Comparison of ENCODE assay signal across 1 cellular context in the genomic region with DNA sequence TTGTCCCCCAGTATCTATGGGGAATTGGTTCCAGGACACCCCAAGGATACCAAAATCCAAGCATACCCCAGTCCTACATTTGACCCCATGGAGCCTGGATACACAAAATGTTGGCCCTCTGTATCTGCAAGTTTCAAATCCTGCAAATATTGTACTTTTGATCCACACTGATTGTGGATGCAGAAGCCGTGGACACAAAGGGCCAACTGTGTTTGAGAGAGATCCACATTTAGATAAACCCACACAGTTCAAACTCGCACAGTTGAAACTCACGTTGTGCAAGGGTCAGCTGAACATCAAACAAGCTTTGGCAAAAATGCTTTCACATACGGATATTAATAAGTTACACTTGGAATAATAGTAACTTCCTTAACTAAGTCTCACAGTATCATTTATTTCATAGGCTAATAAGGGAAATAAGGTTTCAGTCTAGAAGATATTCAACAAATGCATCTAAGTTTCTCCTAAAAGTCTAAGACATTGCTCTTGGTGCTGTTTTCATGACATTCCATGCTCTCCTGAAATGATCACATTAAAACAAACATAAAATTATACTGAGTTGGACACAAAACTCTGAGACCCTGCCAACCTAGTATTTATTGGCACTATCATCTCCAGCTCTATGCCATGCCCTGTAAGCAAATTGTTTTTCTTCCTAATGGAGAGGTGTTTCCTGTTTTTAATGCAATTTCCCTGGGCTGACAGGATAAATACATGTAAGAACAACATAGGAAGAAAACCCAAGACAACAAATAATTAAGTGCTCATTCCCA.
A peak's percentile ranks its signal among the peaks of the same experiment; 100 is the strongest.
TF ChIP-seq lines count a peak whose summit lies in the region.

No MANE protein-coding gene starts in this region.

TF ChIP-seq in HepG2, 621 proteins besides CTCF, POLR2A, EP300 and RAD21 (continued from another document and continues in another):
- TF ChIP-seq, protein P1, sequence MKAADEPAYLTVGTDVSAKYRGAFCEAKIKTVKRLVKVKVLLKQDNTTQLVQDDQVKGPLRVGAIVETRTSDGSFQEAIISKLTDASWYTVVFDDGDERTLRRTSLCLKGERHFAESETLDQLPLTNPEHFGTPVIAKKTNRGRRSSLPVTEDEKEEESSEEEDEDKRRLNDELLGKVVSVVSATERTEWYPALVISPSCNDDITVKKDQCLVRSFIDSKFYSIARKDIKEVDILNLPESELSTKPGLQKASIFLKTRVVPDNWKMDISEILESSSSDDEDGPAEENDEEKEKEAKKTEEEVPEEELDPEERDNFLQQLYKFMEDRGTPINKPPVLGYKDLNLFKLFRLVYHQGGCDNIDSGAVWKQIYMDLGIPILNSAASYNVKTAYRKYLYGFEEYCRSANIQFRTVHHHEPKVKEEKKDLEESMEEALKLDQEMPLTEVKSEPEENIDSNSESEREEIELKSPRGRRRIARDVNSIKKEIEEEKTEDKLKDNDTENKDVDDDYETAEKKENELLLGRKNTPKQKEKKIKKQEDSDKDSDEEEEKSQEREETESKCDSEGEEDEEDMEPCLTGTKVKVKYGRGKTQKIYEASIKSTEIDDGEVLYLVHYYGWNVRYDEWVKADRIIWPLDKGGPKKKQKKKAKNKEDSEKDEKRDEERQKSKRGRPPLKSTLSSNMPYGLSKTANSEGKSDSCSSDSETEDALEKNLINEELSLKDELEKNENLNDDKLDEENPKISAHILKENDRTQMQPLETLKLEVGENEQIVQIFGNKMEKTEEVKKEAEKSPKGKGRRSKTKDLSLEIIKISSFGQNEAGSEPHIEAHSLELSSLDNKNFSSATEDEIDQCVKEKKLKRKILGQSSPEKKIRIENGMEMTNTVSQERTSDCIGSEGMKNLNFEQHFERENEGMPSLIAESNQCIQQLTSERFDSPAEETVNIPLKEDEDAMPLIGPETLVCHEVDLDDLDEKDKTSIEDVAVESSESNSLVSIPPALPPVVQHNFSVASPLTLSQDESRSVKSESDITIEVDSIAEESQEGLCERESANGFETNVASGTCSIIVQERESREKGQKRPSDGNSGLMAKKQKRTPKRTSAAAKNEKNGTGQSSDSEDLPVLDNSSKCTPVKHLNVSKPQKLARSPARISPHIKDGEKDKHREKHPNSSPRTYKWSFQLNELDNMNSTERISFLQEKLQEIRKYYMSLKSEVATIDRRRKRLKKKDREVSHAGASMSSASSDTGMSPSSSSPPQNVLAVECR (CRISPR knock-in tag; IDR thresholded peaks at IDR 0.05; ENCODE audit: borderline replicate concordance) = peak; percentile 39; the same call in 1 of the 2 replicates
- TF ChIP-seq SRSF9 (IDR thresholded peaks at IDR 0.05; ENCODE audit: borderline replicate concordance, insufficient read depth, low read depth, low read length, poor library complexity, severe bottlenecking) (no peak), RFX5 (IDR thresholded peaks at IDR 0.05; ENCODE audit: low read depth, low read length) (no peak), ZNF775 (CRISPR knock-in tag; IDR thresholded peaks at IDR 0.05; ENCODE audit: borderline replicate concordance) (no peak), ZFY (CRISPR knock-in tag; IDR thresholded peaks at IDR 0.05) (0 out of 2 replicates have a peak, but pooled peaks have one; percentile 21), DNMT3B (CRISPR knock-in tag; conservative IDR thresholded peaks at IDR 0.05) (0 out of 2 replicates have a peak, but pooled peaks have one; percentile 69), ZNF660 (CRISPR knock-in tag; IDR thresholded peaks at IDR 0.05; ENCODE audit: borderline replicate concordance, low read depth) (no peak), FOXP1 (IDR thresholded peaks at IDR 0.05) (no peak), FOXP1 (CRISPR knock-in tag; IDR thresholded peaks at IDR 0.05) (peak; percentile 90), TARDBP (CRISPR knock-in tag; IDR thresholded peaks at IDR 0.05) (peak; percentile 93), BCL6 (CRISPR knock-in tag; IDR thresholded peaks at IDR 0.05) (peak; percentile 81), RARA (CRISPR knock-in tag; IDR thresholded peaks at IDR 0.05) (peak; percentile 92), SKI (IDR thresholded peaks at IDR 0.05; ENCODE audit: partially characterized antibody) (peak; percentile 26), FOXJ3 (CRISPR knock-in tag; IDR thresholded peaks at IDR 0.05; ENCODE audit: borderline replicate concordance) (peak; percentile 95), ZNF317 (CRISPR knock-in tag; IDR thresholded peaks at IDR 0.05) (peak; percentile 78), ZNF124 (CRISPR knock-in tag; IDR thresholded peaks at IDR 0.05) (0 out of 2 replicates have a peak, but pooled peaks have one; percentile 31), ZNF264 (CRISPR knock-in tag; IDR thresholded peaks at IDR 0.05) (peak; percentile 71; the same call in 1 of the 2 replicates), MATR3 (CRISPR knock-in tag; IDR thresholded peaks at IDR 0.05) (no peak), FOXA1 (IDR thresholded peaks at IDR 0.05) (no peak; the same call in 1 of the 2 replicates), FOXA1 (CRISPR knock-in tag; IDR thresholded peaks at IDR 0.05) (peak; percentile 87), KDM6A (CRISPR knock-in tag; IDR thresholded peaks at IDR 0.05; ENCODE audit: low read depth) (peak; percentile 70), ZNF644 (CRISPR knock-in tag; IDR thresholded peaks at IDR 0.05; ENCODE audit: low read depth) (peak; percentile 74), NFIC (IDR thresholded peaks at IDR 0.05; ENCODE audit: low read length) (peak; percentile 97)
- TF ChIP-seq, protein P2, sequence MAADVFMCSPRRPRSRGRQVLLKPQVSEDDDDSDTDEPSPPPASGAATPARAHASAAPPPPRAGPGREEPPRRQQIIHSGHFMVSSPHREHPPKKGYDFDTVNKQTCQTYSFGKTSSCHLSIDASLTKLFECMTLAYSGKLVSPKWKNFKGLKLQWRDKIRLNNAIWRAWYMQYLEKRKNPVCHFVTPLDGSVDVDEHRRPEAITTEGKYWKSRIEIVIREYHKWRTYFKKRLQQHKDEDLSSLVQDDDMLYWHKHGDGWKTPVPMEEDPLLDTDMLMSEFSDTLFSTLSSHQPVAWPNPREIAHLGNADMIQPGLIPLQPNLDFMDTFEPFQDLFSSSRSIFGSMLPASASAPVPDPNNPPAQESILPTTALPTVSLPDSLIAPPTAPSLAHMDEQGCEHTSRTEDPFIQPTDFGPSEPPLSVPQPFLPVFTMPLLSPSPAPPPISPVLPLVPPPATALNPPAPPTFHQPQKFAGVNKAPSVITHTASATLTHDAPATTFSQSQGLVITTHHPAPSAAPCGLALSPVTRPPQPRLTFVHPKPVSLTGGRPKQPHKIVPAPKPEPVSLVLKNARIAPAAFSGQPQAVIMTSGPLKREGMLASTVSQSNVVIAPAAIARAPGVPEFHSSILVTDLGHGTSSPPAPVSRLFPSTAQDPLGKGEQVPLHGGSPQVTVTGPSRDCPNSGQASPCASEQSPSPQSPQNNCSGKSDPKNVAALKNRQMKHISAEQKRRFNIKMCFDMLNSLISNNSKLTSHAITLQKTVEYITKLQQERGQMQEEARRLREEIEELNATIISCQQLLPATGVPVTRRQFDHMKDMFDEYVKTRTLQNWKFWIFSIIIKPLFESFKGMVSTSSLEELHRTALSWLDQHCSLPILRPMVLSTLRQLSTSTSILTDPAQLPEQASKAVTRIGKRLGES (CRISPR knock-in tag; IDR thresholded peaks at IDR 0.05; ENCODE audit: borderline replicate concordance) = peak; percentile 85
- TF ChIP-seq, protein P3, sequence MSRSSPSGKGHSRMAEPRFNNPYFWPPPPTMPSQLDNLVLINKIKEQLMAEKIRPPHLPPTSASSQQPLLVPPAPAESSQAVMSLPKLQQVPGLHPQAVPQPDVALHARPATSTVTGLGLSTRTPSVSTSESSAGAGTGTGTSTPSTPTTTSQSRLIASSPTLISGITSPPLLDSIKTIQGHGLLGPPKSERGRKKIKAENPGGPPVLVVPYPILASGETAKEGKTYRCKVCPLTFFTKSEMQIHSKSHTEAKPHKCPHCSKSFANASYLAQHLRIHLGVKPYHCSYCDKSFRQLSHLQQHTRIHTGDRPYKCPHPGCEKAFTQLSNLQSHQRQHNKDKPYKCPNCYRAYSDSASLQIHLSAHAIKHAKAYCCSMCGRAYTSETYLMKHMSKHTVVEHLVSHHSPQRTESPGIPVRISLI (CRISPR knock-in tag; IDR thresholded peaks at IDR 0.05; ENCODE audit: borderline replicate concordance) = peak; percentile 68; the same call in 1 of the 2 replicates
- TF ChIP-seq, protein P4, sequence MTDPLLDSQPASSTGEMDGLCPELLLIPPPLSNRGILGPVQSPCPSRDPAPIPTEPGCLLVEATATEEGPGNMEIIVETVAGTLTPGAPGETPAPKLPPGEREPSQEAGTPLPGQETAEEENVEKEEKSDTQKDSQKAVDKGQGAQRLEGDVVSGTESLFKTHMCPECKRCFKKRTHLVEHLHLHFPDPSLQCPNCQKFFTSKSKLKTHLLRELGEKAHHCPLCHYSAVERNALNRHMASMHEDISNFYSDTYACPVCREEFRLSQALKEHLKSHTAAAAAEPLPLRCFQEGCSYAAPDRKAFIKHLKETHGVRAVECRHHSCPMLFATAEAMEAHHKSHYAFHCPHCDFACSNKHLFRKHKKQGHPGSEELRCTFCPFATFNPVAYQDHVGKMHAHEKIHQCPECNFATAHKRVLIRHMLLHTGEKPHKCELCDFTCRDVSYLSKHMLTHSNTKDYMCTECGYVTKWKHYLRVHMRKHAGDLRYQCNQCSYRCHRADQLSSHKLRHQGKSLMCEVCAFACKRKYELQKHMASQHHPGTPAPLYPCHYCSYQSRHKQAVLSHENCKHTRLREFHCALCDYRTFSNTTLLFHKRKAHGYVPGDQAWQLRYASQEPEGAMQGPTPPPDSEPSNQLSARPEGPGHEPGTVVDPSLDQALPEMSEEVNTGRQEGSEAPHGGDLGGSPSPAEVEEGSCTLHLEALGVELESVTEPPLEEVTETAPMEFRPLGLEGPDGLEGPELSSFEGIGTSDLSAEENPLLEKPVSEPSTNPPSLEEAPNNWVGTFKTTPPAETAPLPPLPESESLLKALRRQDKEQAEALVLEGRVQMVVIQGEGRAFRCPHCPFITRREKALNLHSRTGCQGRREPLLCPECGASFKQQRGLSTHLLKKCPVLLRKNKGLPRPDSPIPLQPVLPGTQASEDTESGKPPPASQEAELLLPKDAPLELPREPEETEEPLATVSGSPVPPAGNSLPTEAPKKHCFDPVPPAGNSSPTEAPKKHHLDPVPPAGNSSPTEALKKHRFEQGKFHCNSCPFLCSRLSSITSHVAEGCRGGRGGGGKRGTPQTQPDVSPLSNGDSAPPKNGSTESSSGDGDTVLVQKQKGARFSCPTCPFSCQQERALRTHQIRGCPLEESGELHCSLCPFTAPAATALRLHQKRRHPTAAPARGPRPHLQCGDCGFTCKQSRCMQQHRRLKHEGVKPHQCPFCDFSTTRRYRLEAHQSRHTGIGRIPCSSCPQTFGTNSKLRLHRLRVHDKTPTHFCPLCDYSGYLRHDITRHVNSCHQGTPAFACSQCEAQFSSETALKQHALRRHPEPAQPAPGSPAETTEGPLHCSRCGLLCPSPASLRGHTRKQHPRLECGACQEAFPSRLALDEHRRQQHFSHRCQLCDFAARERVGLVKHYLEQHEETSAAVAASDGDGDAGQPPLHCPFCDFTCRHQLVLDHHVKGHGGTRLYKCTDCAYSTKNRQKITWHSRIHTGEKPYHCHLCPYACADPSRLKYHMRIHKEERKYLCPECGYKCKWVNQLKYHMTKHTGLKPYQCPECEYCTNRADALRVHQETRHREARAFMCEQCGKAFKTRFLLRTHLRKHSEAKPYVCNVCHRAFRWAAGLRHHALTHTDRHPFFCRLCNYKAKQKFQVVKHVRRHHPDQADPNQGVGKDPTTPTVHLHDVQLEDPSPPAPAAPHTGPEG (CRISPR knock-in tag; IDR thresholded peaks at IDR 0.05) = 0 out of 2 replicates have a peak, but pooled peaks have one; percentile 54
- TF ChIP-seq, protein P5, sequence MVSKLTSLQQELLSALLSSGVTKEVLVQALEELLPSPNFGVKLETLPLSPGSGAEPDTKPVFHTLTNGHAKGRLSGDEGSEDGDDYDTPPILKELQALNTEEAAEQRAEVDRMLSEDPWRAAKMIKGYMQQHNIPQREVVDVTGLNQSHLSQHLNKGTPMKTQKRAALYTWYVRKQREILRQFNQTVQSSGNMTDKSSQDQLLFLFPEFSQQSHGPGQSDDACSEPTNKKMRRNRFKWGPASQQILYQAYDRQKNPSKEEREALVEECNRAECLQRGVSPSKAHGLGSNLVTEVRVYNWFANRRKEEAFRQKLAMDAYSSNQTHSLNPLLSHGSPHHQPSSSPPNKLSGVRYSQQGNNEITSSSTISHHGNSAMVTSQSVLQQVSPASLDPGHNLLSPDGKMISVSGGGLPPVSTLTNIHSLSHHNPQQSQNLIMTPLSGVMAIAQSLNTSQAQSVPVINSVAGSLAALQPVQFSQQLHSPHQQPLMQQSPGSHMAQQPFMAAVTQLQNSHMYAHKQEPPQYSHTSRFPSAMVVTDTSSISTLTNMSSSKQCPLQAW (CRISPR knock-in tag; IDR thresholded peaks at IDR 0.05) = peak; percentile 89
- TF ChIP-seq, protein P6, sequence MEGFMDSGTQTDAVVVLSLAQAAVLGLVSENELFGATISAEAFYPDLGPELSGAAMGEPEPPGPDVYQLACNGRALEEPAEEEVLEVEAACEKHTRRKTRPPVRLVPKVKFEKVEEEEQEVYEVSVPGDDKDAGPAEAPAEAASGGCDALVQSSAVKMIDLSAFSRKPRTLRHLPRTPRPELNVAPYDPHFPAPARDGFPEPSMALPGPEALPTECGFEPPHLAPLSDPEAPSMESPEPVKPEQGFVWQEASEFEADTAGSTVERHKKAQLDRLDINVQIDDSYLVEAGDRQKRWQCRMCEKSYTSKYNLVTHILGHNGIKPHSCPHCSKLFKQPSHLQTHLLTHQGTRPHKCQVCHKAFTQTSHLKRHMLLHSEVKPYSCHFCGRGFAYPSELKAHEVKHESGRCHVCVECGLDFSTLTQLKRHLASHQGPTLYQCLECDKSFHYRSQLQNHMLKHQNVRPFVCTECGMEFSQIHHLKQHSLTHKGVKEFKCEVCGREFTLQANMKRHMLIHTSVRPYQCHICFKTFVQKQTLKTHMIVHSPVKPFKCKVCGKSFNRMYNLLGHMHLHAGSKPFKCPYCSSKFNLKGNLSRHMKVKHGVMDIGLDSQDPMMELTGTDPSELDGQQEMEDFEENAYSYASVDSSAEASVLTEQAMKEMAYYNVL (CRISPR knock-in tag; IDR thresholded peaks at IDR 0.05; ENCODE audit: borderline replicate concordance) = peak; percentile 81; the same call in 1 of the 2 replicates
